In genomic region chr1:218390625-218391024, GRCh38 we compare ENCODE assay signal across 18 cellular contexts. TPM values are rescaled to one million over a fixed set of nuclear protein-coding genes. Genes with fewer than 3 reads are reported as not detected.
DNase-seq lines count a peak whose midpoint lies in the region; ATAC-seq, FAIRE-seq and TF ChIP-seq lines count a peak whose summit lies in the region.
"Had no signal": no experiment of that assay in that cellular context is flagged by ENCODE, and none has a peak within 500 bp of the region (broad histone marks: within the 10 kb centered on the region; RNA-seq: fewer than 3 reads in every experiment).

No MANE protein-coding gene starts in this region.

- FAIRE-seq in K562 (lab: Jason Lieb, UNC) (no peak), GM19239 (lab: Jason Lieb, UNC) (no peak)
- FAIRE-seq: A204.1 had no signal

- TF ChIP-seq CTCF in K562 (IDR thresholded peaks at IDR 0.05 in 2 of 3, conservative IDR thresholded peaks at IDR 0.05 in 1 of 3; ENCODE audit: insufficient read depth in 2 of 3, low read depth in 1 of 3, low read length in 3 of 3): no peak
- TF ChIP-seq CTCF in osteocyte (IDR thresholded peaks at IDR 0.05): no peak
- TF ChIP-seq CTCF in glutamatergic neuron (IDR thresholded peaks at IDR 0.05; ENCODE audit: partially characterized antibody, unreplicated experiment): no peak

- no peaks in the 10 kb centered on the region for H3K4me1 ChIP-seq in K562 (replicated peaks in 1 of 2; ENCODE audit: control insufficient read depth in 2 of 2, insufficient read depth in 2 of 2, low read length in 2 of 2)
- H3K4me1 ChIP-seq: Peyer's patch, spleen had no signal

- no peak for TF ChIP-seq POLR2A in K562 (conservative IDR thresholded peaks at IDR 0.05)

- no peak overlapping the region for H3K9ac ChIP-seq in K562 (ENCODE audit: insufficient read depth in 1 of 2, low read depth in 2 of 2, low read length in 2 of 2)

- BruUV-seq in K562 (replicated peaks; lab: Mats Ljungman, UMichigan): no TSS peak

- POLR2A ChIA-PET in K562 (lab: Yijun Ruan, JAX): interaction anchor here (0.6 kb wide), 1 partner anchor 789 kb away, joined by 3 read pairs; no protein-coding TSS in a partner anchor

- ATAC-seq in K562: no peak
- ATAC-seq: activated T-cell treated with anti-CD3 and anti-CD28 coated beads, Interleukin-2, amount 50 U/mL, for 4 hours; HCT116 had no signal

- H3K9me3 ChIP-seq in K562 (replicated peaks; ENCODE audit: control insufficient read depth, insufficient read depth, low read depth, low read length): no peaks in the 10 kb centered on the region
- H3K9me3 ChIP-seq: neutrophil, Peyer's patch, spleen had no signal

- no peak overlapping the region for H3K27ac ChIP-seq in K562 (ENCODE audit: extremely low read depth, low read depth, low read length)
- H3K27ac ChIP-seq: dorsolateral prefrontal cortex, neutrophil, Peyer's patch, spleen had no signal

- H3K79me2 ChIP-seq in K562 (ENCODE audit: control insufficient read depth, insufficient read depth, low read length): no peaks in the 10 kb centered on the region

- WGBS in K562 (ENCODE audit: insufficient coverage, low coverage, missing lambda C conversion rate): 2% methylated on average over 3 of the region's 3 CpGs

- TF ChIP-seq RAD21 in K562 (CRISPR knock-in tag; conservative IDR thresholded peaks at IDR 0.05 in 1 of 2, IDR thresholded peaks at IDR 0.05 in 1 of 2): no peak

- H3K9me3 Mint-ChIP-seq in osteocyte (ENCODE audit: unreplicated experiment) (no peaks in the 10 kb centered on the region), glutamatergic neuron (ENCODE audit: unreplicated experiment) (no peaks in the 10 kb centered on the region)
- H3K9me3 Mint-ChIP-seq: activated T-cell treated with anti-CD3 and anti-CD28 coated beads, Interleukin-2, amount 50 U/mL, for 4 hours had no signal

- no peaks in the 10 kb centered on the region for H4K20me1 ChIP-seq in K562 (replicated peaks; ENCODE audit: control insufficient read depth, insufficient read depth, low read length)

- no peak overlapping the region for H3K4me3 Mint-ChIP-seq in osteocyte (ENCODE audit: unreplicated experiment)
- H3K4me3 Mint-ChIP-seq in glutamatergic neuron (ENCODE audit: unreplicated experiment): no peak overlapping the region
- H3K4me3 Mint-ChIP-seq: activated T-cell treated with anti-CD3 and anti-CD28 coated beads, Interleukin-2, amount 50 U/mL, for 4 hours had no signal

- CTCF ChIA-PET in K562 (lab: Yijun Ruan, JAX; ENCODE audit: low intra/inter-chr PET ratio): no interaction called here

- no peak overlapping the region for H2AFZ ChIP-seq in K562 (ENCODE audit: low read depth, low read length)

- H3K4me2 ChIP-seq in K562 (ENCODE audit: insufficient read depth, low read length): no peak overlapping the region

- H3K36me3 Mint-ChIP-seq in osteocyte (ENCODE audit: unreplicated experiment) (peaks cover 16% of the 10 kb centered on the region), glutamatergic neuron (ENCODE audit: unreplicated experiment) (no peaks in the 10 kb centered on the region)

- no peaks in the 10 kb centered on the region for H3K9me1 ChIP-seq in K562 (ENCODE audit: control insufficient read depth, insufficient read depth, low read length)

- DNase-seq in NCI-H1417 (lab: John Stamatoyannopoulos, UW) (peak in 2 of 3 experiments; percentile 5 to 29), NCI-H1417 treated with DMSO at 0.1 percent for 48 hours (lab: John Stamatoyannopoulos, UW) (no peak), NCI-H2171 (lab: John Stamatoyannopoulos, UW) (peak; percentile 34), K562 (ENCODE audit: extremely low read depth in 1 of 4, low spot score in 3 of 4) (no peak), osteocyte (ENCODE audit: extremely low spot score, unreplicated experiment) (no peak), GM19239 (ENCODE audit: insufficient read length, low spot score) (no peak), glutamatergic neuron (no peak), HK-2 (ENCODE audit: unreplicated experiment) (no peak)
- DNase-seq: activated CD4-positive, alpha-beta T cell treated with anti-CD3 and anti-CD28 coated beads for 48 hours; activated T-cell treated with anti-CD3 and anti-CD28 coated beads, Interleukin-2, amount 50 U/mL, for 4 hours; dorsolateral prefrontal cortex; mesenchymal stem cell; Peyer's patch; spleen had no signal

- peaks cover 32 to 35% of the 10 kb centered on the region in 2 experiments; a peak in 4 of 5 replicates for H3K27me3 ChIP-seq in K562 (ENCODE audit: control insufficient read depth in 2 of 2, insufficient read depth in 2 of 2, low read length in 2 of 2)
- H3K27me3 ChIP-seq: dorsolateral prefrontal cortex, neutrophil, Peyer's patch, spleen had no signal

- H3K4me1 Mint-ChIP-seq in osteocyte (ENCODE audit: unreplicated experiment) (peaks cover 65% of the 10 kb centered on the region), glutamatergic neuron (ENCODE audit: low read depth, unreplicated experiment) (peaks cover 7% of the 10 kb centered on the region)

- no peaks in the 10 kb centered on the region for H3K36me3 ChIP-seq in K562 (ENCODE audit: control insufficient read depth, insufficient read depth, low read length)
- H3K36me3 ChIP-seq: neutrophil, Peyer's patch, spleen had no signal

- no peak for TF ChIP-seq EP300 in K562 (IDR thresholded peaks at IDR 0.05; ENCODE audit: low read length)

- peak overlapping the region; percentile 79 for H3K27ac Mint-ChIP-seq in osteocyte (ENCODE audit: unreplicated experiment)
- H3K27ac Mint-ChIP-seq in glutamatergic neuron (ENCODE audit: unreplicated experiment): no peak overlapping the region

- H3K4me3 ChIP-seq in K562: no peak overlapping the region
- H3K4me3 ChIP-seq: dorsolateral prefrontal cortex, Peyer's patch, spleen had no signal

- intact Hi-C loops in K562 (cut with micrococcal nuclease): no loop called here

- no peaks in the 10 kb centered on the region for H3K27me3 Mint-ChIP-seq in osteocyte (ENCODE audit: unreplicated experiment)
- no peaks in the 10 kb centered on the region for H3K27me3 Mint-ChIP-seq in glutamatergic neuron (ENCODE audit: unreplicated experiment)

- in situ Hi-C loops in K562 (cut with MboI): no loop called here

TF ChIP-seq in K562, 482 proteins besides CTCF, POLR2A, EP300 and RAD21:
- TF ChIP-seq NFIC (IDR thresholded peaks at IDR 0.05) (peak; percentile 17; the same call in 1 of the 2 replicates), ZNF232 (CRISPR knock-in tag; IDR thresholded peaks at IDR 0.05) (no peak), FOXJ3 (CRISPR knock-in tag; IDR thresholded peaks at IDR 0.05) (no peak), IRF9 (tag; IDR thresholded peaks at IDR 0.05) (no peak)

RNA-seq across cellular contexts. Expression of gene TGFB2, which starts 45.5 kb away (rescaled TPM):
- 0.09 TPM in 1 of 2 replicates, not detected in the other for total RNA-seq in K562 (2011; cell fraction: chromatin; rRNA removed; ENCODE audit: low replicate concordance)
- total RNA-seq in K562 (2011; cell fraction: nucleolus; rRNA removed): not detected in 2 replicates
- total RNA-seq in K562 (2011; cell fraction: nucleoplasm; rRNA removed): 0.99 TPM in 1 of 2 replicates, not detected in the other
- total RNA-seq in K562 (2014; rRNA removed) (0.04 and 0.41 TPM in 2 replicates), K562 (2014; rRNA removed; fragmentation: Illumina TruSeq; extraction: Trizol) (0.11 TPM in 1 of 2 replicates, not detected in the other), K562 (2015; rRNA removed; fragmentation: Illumina TruSeq; extraction: Trizol) (0.04 and 0.14 TPM in 2 replicates), K562 (2021) (0.04 and 0.11 TPM in 2 replicates), osteocyte (175 and 184 TPM in 2 replicates), glutamatergic neuron (ENCODE audit: unreplicated experiment) (2.0 TPM)
- polyA plus RNA-seq in K562 (2011; rRNA removed) (0.03 and 0.14 TPM in 2 replicates), K562 (2014; fragmentation: Illumina TruSeq; extraction: Trizol) (0.04 TPM in 1 of 2 replicates, not detected in the other), K562 (2014; fragmentation: Nextera tagmentation; extraction: Ambion mirVana) (not detected), K562 (2014; rRNA removed) (not detected in 2 replicates)
- polyA plus RNA-seq in K562 (2011; cell fraction: cytosol; rRNA removed): 0.01 TPM in 1 of 2 replicates, not detected in the other
- 0.20 and 0.36 TPM in 2 replicates for polyA plus RNA-seq in K562 (2011; cell fraction: nucleus; rRNA removed)
- polyA plus RNA-seq in K562 (2012): 0.07 and 0.17 TPM in 2 replicates
- polyA minus RNA-seq in K562 (2011; rRNA and poly(A)+ RNA removed): 0.14 TPM in 1 of 2 replicates, not detected in the other
- not detected in 2 replicates for polyA minus RNA-seq in K562 (2011; cell fraction: cytosol; rRNA and poly(A)+ RNA removed)
- 0.13 and 0.22 TPM in 2 replicates for polyA minus RNA-seq in K562 (2011; cell fraction: nucleus; rRNA and poly(A)+ RNA removed)
- total RNA-seq: activated T-cell treated with anti-CD3 and anti-CD28 coated beads, Interleukin-2, amount 50 U/mL, for 4 hours; T-helper 2 cell treated with Interferon-gamma antibody and Interleukin-4, amounts not matched to agents 100 ng/mL and 5 ng/mL, for 36 hours had no signal

Comparison
In these comparisons a context has a peak if more than half of its experiments do, and no peak if none do; other contexts are left out.
1. DNase-seq: peak in NCI-H1417 (2 of 3) and NCI-H2171 (single experiment); none in NCI-H1417 treated with DMSO at 0.1 percent for 48 hours (single experiment), K562 (0 of 4), osteocyte (single experiment), GM19239 (single experiment), glutamatergic neuron (single experiment) and HK-2 (single experiment).
2. RNA of gene TGFB2, which starts 45.5 kb away (total RNA-seq): 175 to 184 TPM in osteocyte; 2.0 TPM in glutamatergic neuron (single experiment) and 0.04 to 0.99 TPM in K562; every median in the first group is over 10 times any median in the second.